In the genomic region with DNA sequence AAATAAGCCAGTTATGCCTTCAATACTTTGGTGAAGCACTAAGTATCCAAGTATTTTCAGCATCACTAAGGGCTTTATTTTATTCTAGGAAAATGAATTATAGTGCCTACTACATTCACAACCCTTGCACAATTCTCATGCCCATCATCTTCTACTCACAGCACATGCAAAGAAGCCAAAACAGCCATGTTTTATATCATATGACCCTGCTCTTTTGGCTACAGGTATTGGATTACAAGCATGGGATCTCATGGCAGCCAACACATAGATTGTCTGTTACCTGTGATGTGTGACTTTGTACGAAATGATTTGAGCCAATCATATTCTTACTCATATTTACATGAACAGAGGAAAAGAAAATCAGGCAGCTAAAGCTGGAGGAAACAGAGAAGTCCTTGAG, we compare ENCODE assay signal across 20 cellular contexts.
DNase-seq lines count a peak whose midpoint lies in the region; TF ChIP-seq lines count a peak whose summit lies in the region.
"Had no signal": no experiment of that assay in that cellular context is flagged by ENCODE, and none has a peak within 500 bp of the region (broad histone marks: within the 10 kb centered on the region; RNA-seq: fewer than 3 reads in every experiment).

No MANE protein-coding gene starts in this region.

- peaks cover 12% of the 10 kb centered on the region for H4K20me1 ChIP-seq in DOHH2 (ENCODE audit: control insufficient read depth, insufficient read depth, low read depth, low read length)
- H4K20me1 ChIP-seq in Loucy (ENCODE audit: insufficient read depth, low read length, poor library complexity, severe bottlenecking) = peaks cover 97% of the 10 kb centered on the region

- DNase-seq in NCI-H2171 treated with DMSO at 0.1 percent for 48 hours (lab: John Stamatoyannopoulos, UW) (peak; percentile 4), NCI-H2171 (lab: John Stamatoyannopoulos, UW) (no peak), HAP-1 (ENCODE audit: low spot score in 2 of 2) (no peak), NCI-H187 treated with DMSO at 0.1 percent for 48 hours (lab: John Stamatoyannopoulos, UW) (no peak)
- DNase-seq: H7, HFFc6, Kasumi-1, MG63, NCI-H1092 treated with DMSO at 0.1 percent for 48 hours, NCI-H146, NCI-H2029 treated with DMSO at 0.1 percent for 48 hours, NCI-H2227 treated with DMSO at 0.1 percent for 48 hours, NCI-H510A, OCI-M1, SJCRH30, T-cell had no signal

- peaks cover 7% of the 10 kb centered on the region for H3F3A ChIP-seq in DOHH2 (ENCODE audit: control insufficient read depth, insufficient read depth)
- H3F3A ChIP-seq in Loucy (ENCODE audit: low read depth) = peaks cover 62% of the 10 kb centered on the region

- H3K36me3 ChIP-seq in DOHH2 (ENCODE audit: control insufficient read depth, low read length) (peaks cover 10% of the 10 kb centered on the region), Loucy (ENCODE audit: insufficient read depth, low read length) (peaks cover 85% of the 10 kb centered on the region), neutrophil (no peaks in the 10 kb centered on the region), HAP-1 (replicated peaks) (no peaks in the 10 kb centered on the region)
- H3K36me3 ChIP-seq: MG63, SJCRH30 had no signal

- H3K9ac ChIP-seq in Loucy (ENCODE audit: low read depth, low read length, poor library complexity, severe bottlenecking) = no peak overlapping the region

- no peak for TF ChIP-seq CTCF in DOHH2 (IDR thresholded peaks at IDR 0.05; ENCODE audit: low read depth, low read length, poor library complexity, severe bottlenecking)
- no peak for TF ChIP-seq CTCF in Loucy (conservative IDR thresholded peaks at IDR 0.05; ENCODE audit: low read length)
- no peak for TF ChIP-seq CTCF in neutrophil (IDR thresholded peaks at IDR 0.05)

- H3K4me1 ChIP-seq in DOHH2 (ENCODE audit: control insufficient read depth, low read length) = peaks cover 63% of the 10 kb centered on the region
- H3K4me1 ChIP-seq in Loucy (ENCODE audit: insufficient read depth, low read length, poor library complexity, severe bottlenecking) = peaks cover 89% of the 10 kb centered on the region
- H3K4me1 ChIP-seq in neutrophil (ENCODE audit: control insufficient read depth in 1 of 2, insufficient read depth in 1 of 2, low read depth in 1 of 2, low read length in 1 of 2) = peaks cover 15 to 24% of the 10 kb centered on the region in 2 experiments
- H3K4me1 ChIP-seq in HAP-1 = peaks cover 20% of the 10 kb centered on the region

- no peaks in the 10 kb centered on the region for H3K9me2 ChIP-seq in DOHH2 (replicated peaks; ENCODE audit: control insufficient read depth, low read length)
- H3K9me2 ChIP-seq in Loucy (replicated peaks; ENCODE audit: low read depth, low read length) = no peaks in the 10 kb centered on the region

- H3K4me3 ChIP-seq in DOHH2 (ENCODE audit: low read length) (no peak overlapping the region), Loucy (ENCODE audit: low read length, poor library complexity, severe bottlenecking) (peak overlapping the region; percentile 21), neutrophil (ENCODE audit: low read depth in 1 of 2, low read length in 1 of 2) (no peak overlapping the region), HAP-1 (no peak overlapping the region)
- H3K4me3 ChIP-seq: MG63, SJCRH30 had no signal

- no peak overlapping the region for H3K27ac ChIP-seq in DOHH2 (ENCODE audit: low read depth, low read length)
- peak overlapping the region; percentile 7 for H3K27ac ChIP-seq in neutrophil
- H3K27ac ChIP-seq: C4-2B, SJCRH30 had no signal

- H3K27me3 ChIP-seq in DOHH2 (ENCODE audit: control insufficient read depth, low read length) = no peaks in the 10 kb centered on the region
- no peaks in the 10 kb centered on the region for H3K27me3 ChIP-seq in Loucy (ENCODE audit: insufficient read depth, low read length, poor library complexity, severe bottlenecking)
- no peaks in the 10 kb centered on the region for H3K27me3 ChIP-seq in neutrophil
- H3K27me3 ChIP-seq in HAP-1 (ENCODE audit: low read depth) = no peaks in the 10 kb centered on the region
- H3K27me3 ChIP-seq: MG63, SJCRH30 had no signal

- H3K4me2 ChIP-seq in DOHH2 (ENCODE audit: low read length) (peak overlapping the region; percentile 32), Loucy (ENCODE audit: low read depth, low read length, poor library complexity, severe bottlenecking) (peak overlapping the region; percentile 46)

- H2AFZ ChIP-seq in Loucy (ENCODE audit: low read length) = no peak overlapping the region

- peaks cover 97% of the 10 kb centered on the region for H3K79me2 ChIP-seq in DOHH2 (ENCODE audit: control insufficient read depth, low read length)
- H3K79me2 ChIP-seq in Loucy (ENCODE audit: insufficient read depth, low read length) = peaks cover 97% of the 10 kb centered on the region

- H3K9me3 ChIP-seq in DOHH2 (ENCODE audit: control insufficient read depth, insufficient read depth, low read length) (no peaks in the 10 kb centered on the region), Loucy (ENCODE audit: insufficient read depth, low read depth, low read length) (no peaks in the 10 kb centered on the region), neutrophil (no peaks in the 10 kb centered on the region), HAP-1 (no peaks in the 10 kb centered on the region)
- H3K9me3 ChIP-seq: MG63, SJCRH30 had no signal

- in situ Hi-C loops in HAP-1 (cut with MboI; ENCODE audit: low sequenced_read_pairs) = no loop called here
